Comparison of ENCODE assay signal across 9 cellular contexts in genomic region chr1:77976433-77977076, GRCh38. TPM values are rescaled to one million over a fixed set of nuclear protein-coding genes. Genes with fewer than 3 reads are reported as not detected.
A peak's percentile ranks its signal among the peaks of the same experiment; 100 is the strongest.
DNase-seq lines count a peak whose midpoint lies in the region; ATAC-seq and TF ChIP-seq lines count a peak whose summit lies in the region.
"Had no signal": no experiment of that assay in that cellular context is flagged by ENCODE, and none has a peak within 500 bp of the region (broad histone marks: within the 10 kb centered on the region; RNA-seq: fewer than 3 reads in every experiment).

No MANE protein-coding gene starts in this region.

- DNase-seq in cardiac muscle cell (ENCODE audit: low read depth in 1 of 2, low spot score in 1 of 2) (no peak), right atrium auricular region (ENCODE audit: low spot score) (no peak), left kidney (ENCODE audit: low read depth, low spot score) (peak; percentile 2), upper lobe of right lung (no peak), NCI-H1436 (lab: John Stamatoyannopoulos, UW) (no peak)
- no peak for DNase-seq in activated naive CD8-positive, alpha-beta T cell treated with anti-CD3 and anti-CD28 coated beads, Interleukin-2, amount 50 U/mL, for 24 hours
- DNase-seq in naive thymus-derived CD8-positive, alpha-beta T cell: no peak
- DNase-seq: SHP77 had no signal

- H3K4me3 ChIP-seq in cardiac muscle cell: peak overlapping the region; percentile 83
- peak overlapping the region in 1 of 2 donors; percentile 61 for H3K4me3 ChIP-seq in right atrium auricular region
- peak overlapping the region; percentile 71 for H3K4me3 ChIP-seq in upper lobe of right lung

- no peaks in the 10 kb centered on the region for H3K27me3 Mint-ChIP-seq in activated naive CD8-positive, alpha-beta T cell treated with anti-CD3 and anti-CD28 coated beads, Interleukin-2, amount 50 U/mL, for 24 hours
- H3K27me3 Mint-ChIP-seq in naive thymus-derived CD8-positive, alpha-beta T cell: no peaks in the 10 kb centered on the region

- no peak overlapping the region for H3K4me3 Mint-ChIP-seq in activated naive CD8-positive, alpha-beta T cell treated with anti-CD3 and anti-CD28 coated beads, Interleukin-2, amount 50 U/mL, for 24 hours
- peak overlapping the region in 3 of 10 donors; percentile 75 to 84 (median 83) for H3K4me3 Mint-ChIP-seq in naive thymus-derived CD8-positive, alpha-beta T cell

- no peaks in the 10 kb centered on the region for H3K27me3 ChIP-seq in cardiac muscle cell
- H3K27me3 ChIP-seq in right atrium auricular region: no peaks in the 10 kb centered on the region
- no peaks in the 10 kb centered on the region for H3K27me3 ChIP-seq in upper lobe of right lung

- H3K27ac ChIP-seq in cardiac muscle cell: peak overlapping the region; percentile 99
- no peak overlapping the region for H3K27ac ChIP-seq in right atrium auricular region
- H3K27ac ChIP-seq in upper lobe of right lung: no peak overlapping the region

- no peaks in the 10 kb centered on the region for H3K9me3 Mint-ChIP-seq in activated naive CD8-positive, alpha-beta T cell treated with anti-CD3 and anti-CD28 coated beads, Interleukin-2, amount 50 U/mL, for 24 hours
- no peaks in the 10 kb centered on the region for H3K9me3 Mint-ChIP-seq in naive thymus-derived CD8-positive, alpha-beta T cell

- intact Hi-C loops in upper lobe of right lung (cut with DNase I): loop anchor here (10.0 kb wide), 1 partner anchor 138 kb away; no protein-coding TSS in a partner anchor

- peaks cover 66% of the 10 kb centered on the region for H3K4me1 Mint-ChIP-seq in activated naive CD8-positive, alpha-beta T cell treated with anti-CD3 and anti-CD28 coated beads, Interleukin-2, amount 50 U/mL, for 24 hours
- H3K4me1 Mint-ChIP-seq in naive thymus-derived CD8-positive, alpha-beta T cell: peaks cover 19 to 66% (median 57%) of the 10 kb centered on the region in 4 donors

- POLR2A ChIA-PET in naive thymus-derived CD8-positive, alpha-beta T cell (lab: Charles Lee): interaction anchor here (1.9 to 2.9 kb wide), 2 partner anchors 29 to 34 kb away, joined by 6 to 104 read pairs; partner anchors contain the start of gene DNAJB4

- no peak for TF ChIP-seq CTCF in cardiac muscle cell (IDR thresholded peaks at IDR 0.05; ENCODE audit: low read depth, low read length)
- TF ChIP-seq CTCF in right atrium auricular region (IDR thresholded peaks at IDR 0.05): no peak
- TF ChIP-seq CTCF in upper lobe of right lung (IDR thresholded peaks at IDR 0.05): no peak

- H3K27ac Mint-ChIP-seq in activated naive CD8-positive, alpha-beta T cell treated with anti-CD3 and anti-CD28 coated beads, Interleukin-2, amount 50 U/mL, for 24 hours: peak overlapping the region; percentile 93
- peak overlapping the region in 5 of 10 donors; percentile 5 to 83 (median 77) for H3K27ac Mint-ChIP-seq in naive thymus-derived CD8-positive, alpha-beta T cell

- H3K4me1 ChIP-seq in cardiac muscle cell (ENCODE audit: low read depth) (peaks cover 24% of the 10 kb centered on the region), right atrium auricular region (peaks cover 0 to 52% of the 10 kb centered on the region in 2 donors), upper lobe of right lung (peaks cover 36% of the 10 kb centered on the region)

- peaks cover 44% of the 10 kb centered on the region for H3K36me3 Mint-ChIP-seq in activated naive CD8-positive, alpha-beta T cell treated with anti-CD3 and anti-CD28 coated beads, Interleukin-2, amount 50 U/mL, for 24 hours (ENCODE audit: low read depth)
- peaks cover 3 to 40% (median 10%) of the 10 kb centered on the region in 3 donors for H3K36me3 Mint-ChIP-seq in naive thymus-derived CD8-positive, alpha-beta T cell

- H3K9me3 ChIP-seq in cardiac muscle cell (ENCODE audit: low read depth) (no peaks in the 10 kb centered on the region), right atrium auricular region (no peaks in the 10 kb centered on the region), upper lobe of right lung (no peaks in the 10 kb centered on the region)

- no peak for ATAC-seq in activated naive CD8-positive, alpha-beta T cell treated with anti-CD3 and anti-CD28 coated beads, Interleukin-2, amount 50 U/mL, for 24 hours
- ATAC-seq in upper lobe of right lung (no peak), GM21737 (IDR thresholded peaks at IDR 0.05; ENCODE audit: unreplicated experiment) (no peak)
- no peak for ATAC-seq in naive thymus-derived CD8-positive, alpha-beta T cell

- H3K36me3 ChIP-seq in cardiac muscle cell: peaks cover 4% of the 10 kb centered on the region
- peaks cover 3% of the 10 kb centered on the region for H3K36me3 ChIP-seq in right atrium auricular region
- peaks cover 11% of the 10 kb centered on the region for H3K36me3 ChIP-seq in upper lobe of right lung

RNA-seq across cellular contexts. Expression of gene FUBP1, which starts 2.3 kb away (rescaled TPM):
- 119 and 174 TPM in 2 replicates for total RNA-seq in cardiac muscle cell
- polyA plus RNA-seq in cardiac muscle cell: 86.3 and 96.0 TPM in 2 replicates
- 10 to 100 TPM; 45.8 to 49.3 TPM for total RNA-seq in right atrium auricular region
- 88.8 TPM for total RNA-seq in upper lobe of right lung
- total RNA-seq in naive thymus-derived CD8-positive, alpha-beta T cell: 100 to 1,000 TPM; 241 to 249 TPM
- polyA plus RNA-seq in naive thymus-derived CD8-positive, alpha-beta T cell: 10 to 100 TPM; 47.8 to 54.5 (median 49.0) TPM

RNA-seq across cellular contexts. Expression of gene DNAJB4, which starts 28.2 kb away (rescaled TPM):
- total RNA-seq in cardiac muscle cell (29.3 and 46.2 TPM in 2 replicates), right atrium auricular region (10 to 100 TPM; 60.9 to 83.6 TPM), upper lobe of right lung (35.8 TPM)
- 40.2 and 63.6 TPM in 2 replicates for polyA plus RNA-seq in cardiac muscle cell
- total RNA-seq in naive thymus-derived CD8-positive, alpha-beta T cell: 10 to 100 TPM; 16.9 to 23.0 TPM
- polyA plus RNA-seq in naive thymus-derived CD8-positive, alpha-beta T cell: 1 to 10 TPM; 3.7 to 6.3 (median 5.8) TPM
